Comparison of ENCODE assay signal across 29 cellular contexts in the genomic region with DNA sequence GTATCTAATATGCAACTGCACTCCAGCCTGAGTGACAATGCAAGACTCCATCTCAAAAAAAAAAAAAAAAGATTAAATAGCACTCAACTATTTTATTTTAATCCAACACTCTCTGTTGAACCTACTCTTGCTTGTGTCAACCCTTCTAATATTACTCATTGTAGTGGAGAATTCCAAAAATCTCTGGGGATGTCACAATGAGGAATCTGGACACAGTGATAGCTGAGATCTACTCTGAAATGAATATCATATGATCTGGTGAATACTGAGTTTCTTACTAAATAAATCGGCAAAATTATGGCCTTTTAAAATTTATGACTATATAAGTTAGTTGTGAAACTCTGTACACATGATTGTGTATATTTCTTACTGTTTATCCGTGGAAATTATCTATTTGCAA.
"Had no signal": no experiment of that assay in that cellular context is flagged by ENCODE, and none has a peak within 500 bp of the region (broad histone marks: within the 10 kb centered on the region; RNA-seq: fewer than 3 reads in every experiment).

No MANE protein-coding gene starts in this region.

- DNase-seq: activated CD4-positive, alpha-beta T cell treated with anti-CD3 and anti-CD28 coated beads for 48 hours; activated CD4-positive, alpha-beta T cell treated with anti-CD3 and anti-CD28 coated beads, Interleukin-2, amount 50 U/mL, for 48 hours; activated CD8-positive, alpha-beta memory T cell treated with anti-CD3 and anti-CD28 coated beads for 24 hours; activated effector memory CD4-positive, alpha-beta T cell treated with anti-CD3 and anti-CD28 coated beads, Interleukin-2, amount 50 U/mL, for 16 hours; activated naive CD4-positive, alpha-beta T cell treated with anti-CD3 and anti-CD28 coated beads for 36 hours; activated naive CD8-positive, alpha-beta T cell treated with anti-CD3 and anti-CD28 coated beads, Interleukin-2, amount 10 ng/mL, durations not matched to agents 7 days and 5 days; amniotic stem cell; brain microvascular endothelial cell; endodermal cell; foreskin melanocyte; islet precursor cell; mammary epithelial cell; naive B cell; nephron progenitor cell; ovary; sigmoid colon; stimulated activated CD4-positive, alpha-beta T cell treated with anti-CD3 and anti-CD28 coated beads, Interleukin-1b, Interleukin-23, amount 100 ng/mL, for 48 hours; stimulated activated CD4-positive, alpha-beta T cell treated with anti-CD3 and anti-CD28 coated beads, Interleukin-4, amount 100 ng/mL, for 4 hours; stimulated activated naive B cell treated with anti-CD40 and anti-IgM and Interleukin-4, amounts not matched to agents 10 μg/mL and 1 μg/mL and 100 μg/mL, for 72 hours; stomach; SW 1271; T-helper 9 cell; WERI-Rb-1 had no signal

- H3K27me3 ChIP-seq: brain microvascular endothelial cell, neutrophil, ovary, sigmoid colon, stomach, suprapubic skin, tibial nerve had no signal

- ATAC-seq: activated CD4-positive, CD25-positive, alpha-beta regulatory T cell treated with anti-CD3 and anti-CD28 coated beads, Interleukin-2, amount 50 U/mL, for 24 hours; esophagus mucosa; stimulated activated naive B cell treated with anti-CD40 and anti-IgM and Interleukin-4, amounts not matched to agents 10 μg/mL and 1 μg/mL and 100 μg/mL, for 72 hours had no signal

- H3K9me3 ChIP-seq: neutrophil, ovary, sigmoid colon, stomach, suprapubic skin, tibial nerve had no signal

- H3K4me3 ChIP-seq: ovary, sigmoid colon, smooth muscle cell, stomach, suprapubic skin, tibial nerve had no signal

- H3K27ac ChIP-seq: brain microvascular endothelial cell, neutrophil, ovary, sigmoid colon, stomach, suprapubic skin, tibial nerve, WERI-Rb-1 had no signal

- H3K36me3 ChIP-seq: brain microvascular endothelial cell, neutrophil, ovary, sigmoid colon, stomach, suprapubic skin, tibial nerve, WERI-Rb-1 had no signal

- H3K4me1 ChIP-seq: sigmoid colon, suprapubic skin had no signal
